In the genomic region with DNA sequence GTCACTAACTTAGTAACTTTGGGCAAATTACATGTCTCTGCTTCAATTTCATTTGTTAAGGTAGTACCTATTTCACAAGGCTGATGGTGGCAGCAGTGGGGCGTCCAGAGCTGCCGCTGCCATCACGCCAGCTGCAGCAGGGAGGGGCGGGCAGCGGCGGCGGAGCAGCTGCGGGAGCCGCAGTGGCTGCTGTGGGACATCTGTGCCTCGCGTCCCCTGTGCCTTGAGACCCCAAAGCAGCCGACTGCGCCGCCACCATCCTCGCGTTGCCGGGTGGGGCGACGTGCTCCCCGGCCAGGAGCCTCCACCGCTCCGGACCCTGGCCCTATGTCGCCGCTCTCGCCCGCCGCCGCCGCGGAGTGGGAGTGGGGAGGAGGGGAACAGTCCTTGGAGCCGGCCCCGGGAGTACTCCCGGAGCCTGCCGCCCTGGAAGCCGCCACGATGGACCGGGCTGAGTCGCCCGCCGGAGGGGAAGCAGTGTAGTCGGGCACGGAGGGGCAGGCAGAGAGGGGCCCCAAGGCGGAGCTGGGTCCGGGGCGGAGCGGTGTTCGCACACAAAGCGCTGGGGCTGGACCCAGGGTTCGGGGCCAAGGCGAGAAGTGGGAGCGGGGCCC, we compare ENCODE assay signal across 8 cellular contexts. TPM values are rescaled to one million over a fixed set of nuclear protein-coding genes. Genes with fewer than 3 reads are reported as not detected.
A peak's percentile ranks its signal among the peaks of the same experiment; 100 is the strongest.
DNase-seq lines count a peak whose midpoint lies in the region; ATAC-seq and TF ChIP-seq lines count a peak whose summit lies in the region.

No MANE protein-coding gene starts in this region.

- TF ChIP-seq CTCF in GM10266 (IDR thresholded peaks at IDR 0.05; ENCODE audit: control insufficient read depth, insufficient read depth, low read depth, missing control alignments) (peak; percentile 57), RWPE2 (IDR thresholded peaks at IDR 0.05; ENCODE audit: poor library complexity, severe bottlenecking) (peak; percentile 54), omental fat pad (IDR thresholded peaks at IDR 0.05) (no peak), upper lobe of left lung (IDR thresholded peaks at IDR 0.05) (peak; percentile 24 to 61 (median 44))

- H3K4me3 ChIP-seq in RWPE2 (ENCODE audit: severe bottlenecking) (peak overlapping the region; percentile 70), adipocyte (ENCODE audit: low read length) (peak overlapping the region; percentile 90), upper lobe of left lung (peak overlapping the region; percentile 63 to 91 (median 70))

- intact Hi-C loops in Right ventricle myocardium superior (cut with DNase I) = no loop called here

- H3K9ac ChIP-seq in adipocyte (ENCODE audit: low read length) = peak overlapping the region; percentile 93

- H3K9me3 ChIP-seq in RWPE2 (ENCODE audit: severe bottlenecking) (no peaks in the 10 kb centered on the region), adipocyte (ENCODE audit: control insufficient read depth, low read length) (no peaks in the 10 kb centered on the region), upper lobe of left lung (no peaks in the 10 kb centered on the region)

- ATAC-seq in HG03442 (IDR thresholded peaks at IDR 0.05; ENCODE audit: unreplicated experiment) = peak; percentile 65
- peak; percentile 71 for ATAC-seq in RWPE2 (ENCODE audit: low read depth)
- ATAC-seq in Right ventricle myocardium superior (ENCODE audit: poor library complexity) = peak; percentile 91
- peak; percentile 70 for ATAC-seq in omental fat pad (ENCODE audit: low FRiP score)
- peak; percentile 79 to 90 for ATAC-seq in upper lobe of left lung (ENCODE audit: low FRiP score in 2 of 2)
- no peak for ATAC-seq in HG03457 (IDR thresholded peaks at IDR 0.05; ENCODE audit: unreplicated experiment)

- TF ChIP-seq POLR2A in upper lobe of left lung (IDR thresholded peaks at IDR 0.05) = peak in 1 of 4 donors; percentile 22

- H3K4me1 ChIP-seq in RWPE2 (ENCODE audit: insufficient read depth, poor library complexity, severe bottlenecking) (no peaks in the 10 kb centered on the region), adipocyte (ENCODE audit: control insufficient read depth, insufficient read depth, low read length) (peaks cover 10% of the 10 kb centered on the region), upper lobe of left lung (peaks cover 6 to 20% (median 9%) of the 10 kb centered on the region in 4 donors)

- DNase-seq in GM10266 (ENCODE audit: extremely low spot score) (peak; percentile 75), RWPE2 (ENCODE audit: low spot score) (no peak), adipocyte (ENCODE audit: low read depth) (peak; percentile 76), Right ventricle myocardium superior (peak; percentile 80), omental fat pad (ENCODE audit: low spot score) (no peak), upper lobe of left lung (peak; percentile 78 to 93)

- H3K36me3 ChIP-seq in RWPE2 (ENCODE audit: low read depth) (no peaks in the 10 kb centered on the region), adipocyte (ENCODE audit: control insufficient read depth, insufficient read depth, low read length, severe bottlenecking) (peaks cover 13% of the 10 kb centered on the region), upper lobe of left lung (peaks cover 0 to 21% (median 10%) of the 10 kb centered on the region in 4 donors)

- H3K27ac ChIP-seq in RWPE2 (ENCODE audit: poor library complexity, severe bottlenecking) = peak overlapping the region; percentile 47
- peak overlapping the region; percentile 91 to 99 (median 97) for H3K27ac ChIP-seq in upper lobe of left lung

- WGBS in upper lobe of left lung, 2 donors = 4 to 16% methylated on average over 11 to 27 of the region's 51 CpGs

- no peak for TF ChIP-seq EP300 in upper lobe of left lung (IDR thresholded peaks at IDR 0.05)

- H3K27me3 ChIP-seq in RWPE2 (ENCODE audit: insufficient read depth, poor library complexity, severe bottlenecking) = no peaks in the 10 kb centered on the region
- H3K27me3 ChIP-seq in adipocyte (replicated peaks; ENCODE audit: control insufficient read depth, insufficient read depth, low read length) = no peaks in the 10 kb centered on the region
- H3K27me3 ChIP-seq in upper lobe of left lung = no peaks in the 10 kb centered on the region

RNA-seq across cellular contexts. Expression of a gene that starts 51.4 kb away (rescaled TPM):
- 478 TPM for total RNA-seq in Right ventricle myocardium superior
- total RNA-seq in omental fat pad = 100 to 1,000 TPM; 178 to 694 (median 529) TPM
- 1,000 to 10,000 TPM in 4 of 6 donors, 100 to 1,000 TPM in 2; 314 to 2,437 (median 1,163) TPM for total RNA-seq in upper lobe of left lung

Comparison
In these comparisons a context has a peak if more than half of its experiments do, and no peak if none do; other contexts are left out.
1. DNase-seq: peak in GM10266 (single experiment), adipocyte (single experiment), Right ventricle myocardium superior (single experiment) and upper lobe of left lung (2 of 2); none in RWPE2 (single experiment) and omental fat pad (single experiment).
2. CTCF ChIP-seq: peak in GM10266 (single experiment), RWPE2 (single experiment) and upper lobe of left lung (6 of 6); none in omental fat pad (0 of 3).
3. Peak in every context shown above with its lines, with median percentiles within 50 percentile points of each other: H3K4me3 ChIP-seq.